Comparison of ENCODE assay signal across 1 cellular context in genomic region chr5:119409235-119409815, GRCh38.
TF ChIP-seq lines count a peak whose summit lies in the region.

No MANE protein-coding gene starts in this region.

TF ChIP-seq in GM23338, 12 proteins besides CTCF, POLR2A, EP300 and RAD21 (continued from another document):
- TF ChIP-seq, protein P1, sequence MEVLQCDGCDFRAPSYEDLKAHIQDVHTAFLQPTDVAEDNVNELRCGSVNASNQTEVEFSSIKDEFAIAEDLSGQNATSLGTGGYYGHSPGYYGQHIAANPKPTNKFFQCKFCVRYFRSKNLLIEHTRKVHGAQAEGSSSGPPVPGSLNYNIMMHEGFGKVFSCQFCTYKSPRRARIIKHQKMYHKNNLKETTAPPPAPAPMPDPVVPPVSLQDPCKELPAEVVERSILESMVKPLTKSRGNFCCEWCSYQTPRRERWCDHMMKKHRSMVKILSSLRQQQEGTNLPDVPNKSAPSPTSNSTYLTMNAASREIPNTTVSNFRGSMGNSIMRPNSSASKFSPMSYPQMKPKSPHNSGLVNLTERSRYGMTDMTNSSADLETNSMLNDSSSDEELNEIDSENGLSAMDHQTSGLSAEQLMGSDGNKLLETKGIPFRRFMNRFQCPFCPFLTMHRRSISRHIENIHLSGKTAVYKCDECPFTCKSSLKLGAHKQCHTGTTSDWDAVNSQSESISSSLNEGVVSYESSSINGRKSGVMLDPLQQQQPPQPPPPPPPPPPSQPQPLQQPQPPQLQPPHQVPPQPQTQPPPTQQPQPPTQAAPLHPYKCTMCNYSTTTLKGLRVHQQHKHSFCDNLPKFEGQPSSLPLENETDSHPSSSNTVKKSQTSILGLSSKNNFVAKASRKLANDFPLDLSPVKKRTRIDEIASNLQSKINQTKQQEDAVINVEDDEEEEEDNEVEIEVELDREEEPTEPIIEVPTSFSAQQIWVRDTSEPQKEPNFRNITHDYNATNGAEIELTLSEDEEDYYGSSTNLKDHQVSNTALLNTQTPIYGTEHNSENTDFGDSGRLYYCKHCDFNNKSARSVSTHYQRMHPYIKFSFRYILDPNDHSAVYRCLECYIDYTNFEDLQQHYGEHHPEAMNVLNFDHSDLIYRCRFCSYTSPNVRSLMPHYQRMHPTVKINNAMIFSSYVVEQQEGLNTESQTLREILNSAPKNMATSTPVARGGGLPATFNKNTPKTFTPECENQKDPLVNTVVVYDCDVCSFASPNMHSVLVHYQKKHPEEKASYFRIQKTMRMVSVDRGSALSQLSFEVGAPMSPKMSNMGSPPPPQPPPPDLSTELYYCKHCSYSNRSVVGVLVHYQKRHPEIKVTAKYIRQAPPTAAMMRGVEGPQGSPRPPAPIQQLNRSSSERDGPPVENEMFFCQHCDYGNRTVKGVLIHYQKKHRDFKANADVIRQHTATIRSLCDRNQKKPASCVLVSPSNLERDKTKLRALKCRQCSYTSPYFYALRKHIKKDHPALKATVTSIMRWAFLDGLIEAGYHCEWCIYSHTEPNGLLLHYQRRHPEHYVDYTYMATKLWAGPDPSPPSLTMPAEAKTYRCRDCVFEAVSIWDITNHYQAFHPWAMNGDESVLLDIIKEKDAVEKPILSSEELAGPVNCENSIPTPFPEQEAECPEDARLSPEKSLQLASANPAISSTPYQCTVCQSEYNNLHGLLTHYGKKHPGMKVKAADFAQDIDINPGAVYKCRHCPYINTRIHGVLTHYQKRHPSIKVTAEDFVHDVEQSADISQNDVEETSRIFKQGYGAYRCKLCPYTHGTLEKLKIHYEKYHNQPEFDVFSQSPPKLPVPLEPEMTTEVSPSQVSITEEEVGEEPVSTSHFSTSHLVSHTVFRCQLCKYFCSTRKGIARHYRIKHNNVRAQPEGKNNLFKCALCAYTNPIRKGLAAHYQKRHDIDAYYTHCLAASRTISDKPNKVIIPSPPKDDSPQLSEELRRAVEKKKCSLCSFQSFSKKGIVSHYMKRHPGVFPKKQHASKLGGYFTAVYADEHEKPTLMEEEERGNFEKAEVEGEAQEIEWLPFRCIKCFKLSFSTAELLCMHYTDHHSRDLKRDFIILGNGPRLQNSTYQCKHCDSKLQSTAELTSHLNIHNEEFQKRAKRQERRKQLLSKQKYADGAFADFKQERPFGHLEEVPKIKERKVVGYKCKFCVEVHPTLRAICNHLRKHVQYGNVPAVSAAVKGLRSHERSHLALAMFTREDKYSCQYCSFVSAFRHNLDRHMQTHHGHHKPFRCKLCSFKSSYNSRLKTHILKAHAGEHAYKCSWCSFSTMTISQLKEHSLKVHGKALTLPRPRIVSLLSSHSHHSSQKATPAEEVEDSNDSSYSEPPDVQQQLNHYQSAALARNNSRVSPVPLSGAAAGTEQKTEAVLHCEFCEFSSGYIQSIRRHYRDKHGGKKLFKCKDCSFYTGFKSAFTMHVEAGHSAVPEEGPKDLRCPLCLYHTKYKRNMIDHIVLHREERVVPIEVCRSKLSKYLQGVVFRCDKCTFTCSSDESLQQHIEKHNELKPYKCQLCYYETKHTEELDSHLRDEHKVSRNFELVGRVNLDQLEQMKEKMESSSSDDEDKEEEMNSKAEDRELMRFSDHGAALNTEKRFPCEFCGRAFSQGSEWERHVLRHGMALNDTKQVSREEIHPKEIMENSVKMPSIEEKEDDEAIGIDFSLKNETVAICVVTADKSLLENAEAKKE (CRISPR knock-in tag; IDR thresholded peaks at IDR 0.05) = no peak
- TF ChIP-seq STAT1 (IDR thresholded peaks at IDR 0.05; ENCODE audit: unreplicated experiment) = no peak
- no peak for TF ChIP-seq POLR2AphosphoS5 (IDR thresholded peaks at IDR 0.05; ENCODE audit: low read depth)
- no peak for TF ChIP-seq REST (IDR thresholded peaks at IDR 0.05; ENCODE audit: unreplicated experiment)
- TF ChIP-seq ZNF331 (CRISPR knock-in tag; IDR thresholded peaks at IDR 0.05; ENCODE audit: low read depth) = no peak
- TF ChIP-seq EZH2phosphoT487 (IDR thresholded peaks at IDR 0.05; ENCODE audit: unreplicated experiment) = no peak
- TF ChIP-seq EZH2 (IDR thresholded peaks at IDR 0.05; ENCODE audit: low read depth, unreplicated experiment) = no peak
- no peak for TF ChIP-seq CREB1 (CRISPR knock-in tag; IDR thresholded peaks at IDR 0.05; ENCODE audit: low read depth)
- no peak for TF ChIP-seq JUNB (IDR thresholded peaks at IDR 0.05; ENCODE audit: unreplicated experiment)
